In genomic region chrX:19512359-19512758, GRCh38 we compare ENCODE assay signal across 36 cellular contexts. TPM values are rescaled to one million over a fixed set of nuclear protein-coding genes. Genes with fewer than 3 reads are reported as not detected.
"Had no signal": no experiment of that assay in that cellular context is flagged by ENCODE, and none has a peak within 500 bp of the region (broad histone marks: within the 10 kb centered on the region; RNA-seq: fewer than 3 reads in every experiment).

No MANE protein-coding gene starts in this region.

- H3K9me3 ChIP-seq: MG63 had no signal

- H3K36me3 ChIP-seq: MG63 had no signal

- H3K27ac ChIP-seq: KMS-11 had no signal

- H3K27me3 ChIP-seq: MG63 had no signal

- H3K4me3 ChIP-seq: MG63 had no signal

- DNase-seq: Karpas-422, Kasumi-1, MG63, MM.1S, MV-4-11, NCI-H1048, NCI-H1092, NCI-H1092 treated with DMSO at 0.1 percent for 48 hours, NCI-H1105, NCI-H1105 treated with DMSO at 0.1 percent for 48 hours, NCI-H1417 treated with DMSO at 0.1 percent for 48 hours, NCI-H1436, NCI-H1436 treated with DMSO at 0.1 percent for 48 hours, NCI-H146, NCI-H1694, NCI-H1694 treated with DMSO at 0.1 percent for 48 hours, NCI-H187, NCI-H187 treated with DMSO at 0.1 percent for 48 hours, NCI-H1930, NCI-H2029, NCI-H2029 treated with DMSO at 0.1 percent for 48 hours, NCI-H2081, NCI-H2081 treated with DMSO at 0.1 percent for 48 hours, NCI-H2107, NCI-H2171, NCI-H2171 treated with DMSO at 0.1 percent for 48 hours, NCI-H2227 treated with DMSO at 0.1 percent for 48 hours, NCI-H226, NCI-H345, NCI-H446, NCI-H446 treated with DMSO at 0.1 percent for 48 hours, NCI-H510A had no signal

RNA-seq across cellular contexts. Expression of gene MAP3K15, which starts 2.9 kb away (rescaled TPM):
- total RNA-seq: LHCN-M2, M059J, MCF 10A had no signal
